ENCODE assay signal across 9 cellular contexts in genomic region chr22:26553056-26553752, GRCh38. TPM values are rescaled to one million over a fixed set of nuclear protein-coding genes. Genes with fewer than 3 reads are reported as not detected.
DNase-seq lines count a peak whose midpoint lies in the region; ATAC-seq and TF ChIP-seq lines count a peak whose summit lies in the region.
"Had no signal": no experiment of that assay in that cellular context is flagged by ENCODE, and none has a peak within 500 bp of the region (broad histone marks: within the 10 kb centered on the region; RNA-seq: fewer than 3 reads in every experiment).

No MANE protein-coding gene starts in this region.

- H3K9me2 ChIP-seq in Karpas-422 (replicated peaks; ENCODE audit: insufficient read depth, low read length) = no peaks in the 10 kb centered on the region

- H2AFZ ChIP-seq in Karpas-422 (ENCODE audit: low read length) = no peak overlapping the region

- H3K9me3 ChIP-seq in Karpas-422 (ENCODE audit: low read length) = no peaks in the 10 kb centered on the region
- H3K9me3 ChIP-seq in body of pancreas = no peaks in the 10 kb centered on the region
- H3K9me3 ChIP-seq in mesodermal cell (ENCODE audit: control insufficient read depth, low read length) = no peaks in the 10 kb centered on the region

- TF ChIP-seq CTCF in body of pancreas (IDR thresholded peaks at IDR 0.05) = no peak

- H3K4me1 ChIP-seq in Karpas-422 (ENCODE audit: low read length) = peaks cover 79% of the 10 kb centered on the region
- peaks cover 89% of the 10 kb centered on the region for H3K4me1 ChIP-seq in body of pancreas
- peaks cover 30% of the 10 kb centered on the region for H3K4me1 ChIP-seq in mesodermal cell (ENCODE audit: control insufficient read depth, insufficient read depth, low read length, poor library complexity, severe bottlenecking)

- peak; percentile 60 for ATAC-seq in body of pancreas

- DNase-seq in COLO829 (ENCODE audit: low spot score) (peak; percentile 92), Karpas-422 (no peak), body of pancreas (peak; percentile 73 to 87 (median 84)), G401 (ENCODE audit: low spot score) (no peak), amygdala (lab: John Stamatoyannopoulos, UW) (no peak), NCI-H2196 treated with DMSO at 0.1 percent for 48 hours (lab: John Stamatoyannopoulos, UW; ENCODE audit: unreplicated experiment) (no peak)
- no peak for DNase-seq in effector CD8-positive, alpha-beta T cell (lab: John Stamatoyannopoulos, UW)
- DNase-seq: T-helper 9 cell had no signal

- peak overlapping the region; percentile 86 for H3K27ac ChIP-seq in Karpas-422 (ENCODE audit: low read length)
- peak overlapping the region; percentile 75 to 87 (median 85) for H3K27ac ChIP-seq in body of pancreas
- H3K27ac ChIP-seq in mesodermal cell (ENCODE audit: low read depth, low read length, severe bottlenecking) = peak overlapping the region; percentile 87

- no peaks in the 10 kb centered on the region for H3K36me3 ChIP-seq in Karpas-422 (ENCODE audit: insufficient read depth, low read length)
- H3K36me3 ChIP-seq in body of pancreas (replicated peaks in 1 of 2; ENCODE audit: insufficient read depth in 1 of 2, low read depth in 2 of 2) = no peaks in the 10 kb centered on the region
- H3K36me3 ChIP-seq in mesodermal cell (ENCODE audit: control insufficient read depth, insufficient read depth, low read length) = peaks cover 6% of the 10 kb centered on the region

- peaks cover 85% of the 10 kb centered on the region for H3K79me2 ChIP-seq in Karpas-422 (ENCODE audit: low read length)

- no peaks in the 10 kb centered on the region for H3K27me3 ChIP-seq in Karpas-422 (ENCODE audit: low read length)
- H3K27me3 ChIP-seq in body of pancreas = no peaks in the 10 kb centered on the region

- peak overlapping the region; percentile 25 for H3K4me2 ChIP-seq in Karpas-422 (ENCODE audit: low read depth, low read length, poor library complexity, severe bottlenecking)

- TF ChIP-seq POLR2A in body of pancreas (IDR thresholded peaks at IDR 0.05) = peak in 2 of 3 donors; percentile 43 to 52

- in situ Hi-C loops in G401 (cut with HindIII; ENCODE audit: low sequenced_read_pairs) = no loop called here

- intact Hi-C loops in body of pancreas (cut with DNase I) = no loop called here

- H3K4me3 ChIP-seq in Karpas-422 (ENCODE audit: low read length) = no peak overlapping the region
- H3K4me3 ChIP-seq in body of pancreas = no peak overlapping the region
- H3K4me3 ChIP-seq in mesodermal cell (ENCODE audit: extremely low read depth, insufficient read depth, low read length, poor library complexity, severe bottlenecking) = no peak overlapping the region

- WGBS in body of pancreas, 2 donors = 29 to 42% methylated on average over 7 of the region's 7 CpGs
- WGBS in mesodermal cell (ENCODE audit: insufficient coverage in 2 of 2), 2 experiments = 52 to 75% methylated on average over 3 to 4 of the region's 7 CpGs

- H3K9ac ChIP-seq in Karpas-422 (ENCODE audit: low read length) = peak overlapping the region; percentile 44; the same call in 1 of the 2 replicates

- H4K20me1 ChIP-seq in Karpas-422 (ENCODE audit: insufficient read depth, low read depth, low read length) = no peaks in the 10 kb centered on the region

RNA-seq across cellular contexts. Expression of gene TPST2, which starts 36.7 kb away (rescaled TPM):
- total RNA-seq in Karpas-422 (2014; rRNA removed; shearing (Covaris generic); ENCODE audit: low replicate concordance) = 52.9 and 61.4 TPM in 2 replicates
- total RNA-seq in body of pancreas = 100 to 1,000 TPM; 547 to 586 TPM
- polyA plus RNA-seq in mesodermal cell (2013, experiment 1 of 2) = 46.2 TPM
- polyA plus RNA-seq in mesodermal cell (2013, experiment 2 of 2) = 39.7 TPM
- total RNA-seq in G401 (2014; rRNA removed; shearing (Covaris generic)) = 24.1 and 55.9 TPM in 2 replicates

RNA-seq across cellular contexts. Expression of gene TFIP11, which starts 40.9 kb away (rescaled TPM):
- total RNA-seq in Karpas-422 (2014; rRNA removed; shearing (Covaris generic); ENCODE audit: low replicate concordance) = 39.4 and 46.0 TPM in 2 replicates
- 10 to 100 TPM; 26.2 to 32.3 TPM for total RNA-seq in body of pancreas
- polyA plus RNA-seq in mesodermal cell (2013, experiment 1 of 2) = 22.9 TPM
- 24.9 TPM for polyA plus RNA-seq in mesodermal cell (2013, experiment 2 of 2)
- 39.1 and 60.0 TPM in 2 replicates for total RNA-seq in G401 (2014; rRNA removed; shearing (Covaris generic))

Comparison
In these comparisons a context has a peak if more than half of its experiments do, and no peak if none do; other contexts are left out.
1. DNase-seq: peak in COLO829 (single experiment) and body of pancreas (4 of 4); none in Karpas-422 (single experiment), G401 (single experiment), amygdala (0 of 56), effector CD8-positive, alpha-beta T cell (single experiment) and NCI-H2196 treated with DMSO at 0.1 percent for 48 hours (single experiment).
2. Peak in every context shown above with its lines, with median percentiles within 50 percentile points of each other: H3K27ac ChIP-seq.